24 cellular contexts compared by ENCODE assay signal in genomic region chr4:10889819-10890218, GRCh38.
"Had no signal": no experiment of that assay in that cellular context is flagged by ENCODE, and none has a peak within 500 bp of the region (broad histone marks: within the 10 kb centered on the region; RNA-seq: fewer than 3 reads in every experiment).

No MANE protein-coding gene starts in this region.

- H3K4me3 ChIP-seq: breast epithelium, lung, stomach, suprapubic skin, tibial nerve had no signal

- H3K27me3 Mint-ChIP-seq: activated CD4-positive, alpha-beta memory T cell treated with anti-CD3 and anti-CD28 coated beads for 36 hours had no signal

- H3K9me3 Mint-ChIP-seq: activated CD4-positive, alpha-beta memory T cell treated with anti-CD3 and anti-CD28 coated beads for 36 hours; activated naive CD4-positive, alpha-beta T cell treated with anti-CD3 and anti-CD28 coated beads for 36 hours; activated naive CD8-positive, alpha-beta T cell treated with anti-CD3 and anti-CD28 coated beads, Interleukin-2, amount 10 ng/mL, durations not matched to agents 7 days and 5 days; naive thymus-derived CD4-positive, alpha-beta T cell; neural crest cell; stimulated activated effector memory CD8-positive, alpha-beta T cell treated with anti-CD3 and anti-CD28 coated beads, Interleukin-12 subunit alpha, Interleukin-12 subunit beta, amount 100 ng/mL, for 72 hours had no signal

- H3K27ac Mint-ChIP-seq: activated CD4-positive, alpha-beta memory T cell treated with anti-CD3 and anti-CD28 coated beads for 36 hours; activated naive CD4-positive, alpha-beta T cell treated with anti-CD3 and anti-CD28 coated beads for 36 hours; activated naive CD8-positive, alpha-beta T cell treated with anti-CD3 and anti-CD28 coated beads, Interleukin-2, amount 10 ng/mL, durations not matched to agents 7 days and 5 days; naive thymus-derived CD4-positive, alpha-beta T cell; stimulated activated effector memory CD8-positive, alpha-beta T cell treated with anti-CD3 and anti-CD28 coated beads, Interleukin-12 subunit alpha, Interleukin-12 subunit beta, amount 100 ng/mL, for 72 hours had no signal

- H3K36me3 ChIP-seq: breast epithelium, stomach, suprapubic skin, tibial nerve had no signal

- H3K36me3 Mint-ChIP-seq: activated CD4-positive, alpha-beta memory T cell treated with anti-CD3 and anti-CD28 coated beads for 36 hours; activated naive CD8-positive, alpha-beta T cell treated with anti-CD3 and anti-CD28 coated beads, Interleukin-2, amount 10 ng/mL, durations not matched to agents 7 days and 5 days; naive thymus-derived CD4-positive, alpha-beta T cell; stimulated activated effector memory CD8-positive, alpha-beta T cell treated with anti-CD3 and anti-CD28 coated beads, Interleukin-12 subunit alpha, Interleukin-12 subunit beta, amount 100 ng/mL, for 72 hours had no signal

- H3K27me3 ChIP-seq: breast epithelium, stomach, suprapubic skin, tibial nerve had no signal

- H3K4me3 Mint-ChIP-seq: activated CD4-positive, alpha-beta memory T cell treated with anti-CD3 and anti-CD28 coated beads for 36 hours; activated naive CD4-positive, alpha-beta T cell treated with anti-CD3 and anti-CD28 coated beads for 36 hours; activated naive CD8-positive, alpha-beta T cell treated with anti-CD3 and anti-CD28 coated beads, Interleukin-2, amount 10 ng/mL, durations not matched to agents 7 days and 5 days; central memory CD8-positive, alpha-beta T cell; naive thymus-derived CD4-positive, alpha-beta T cell; neural crest cell; stimulated activated effector memory CD8-positive, alpha-beta T cell treated with anti-CD3 and anti-CD28 coated beads, Interleukin-12 subunit alpha, Interleukin-12 subunit beta, amount 100 ng/mL, for 72 hours had no signal

- ATAC-seq: esophagus mucosa; naive thymus-derived CD4-positive, alpha-beta T cell; sciatic nerve; stimulated activated effector memory CD8-positive, alpha-beta T cell treated with anti-CD3 and anti-CD28 coated beads, Interleukin-12 subunit alpha, Interleukin-12 subunit beta, amount 100 ng/mL, for 72 hours had no signal

- H3K4me1 Mint-ChIP-seq: activated naive CD8-positive, alpha-beta T cell treated with anti-CD3 and anti-CD28 coated beads, Interleukin-2, amount 10 ng/mL, durations not matched to agents 7 days and 5 days; central memory CD8-positive, alpha-beta T cell; stimulated activated effector memory CD8-positive, alpha-beta T cell treated with anti-CD3 and anti-CD28 coated beads, Interleukin-12 subunit alpha, Interleukin-12 subunit beta, amount 100 ng/mL, for 72 hours had no signal

- H3K27ac ChIP-seq: breast epithelium, stomach, suprapubic skin, tibial nerve had no signal

- H3K4me1 ChIP-seq: breast epithelium, stomach, suprapubic skin, tibial nerve had no signal

- H3K9me3 ChIP-seq: breast epithelium, stomach, suprapubic skin, tibial nerve had no signal

- DNase-seq: activated CD4-positive, alpha-beta memory T cell treated with anti-CD3 and anti-CD28 coated beads for 36 hours; activated CD4-positive, alpha-beta T cell treated with anti-CD3 and anti-CD28 coated beads for 48 hours; activated effector memory CD4-positive, alpha-beta T cell treated with Interleukin-2 at 50 U/mL for 16 hours; activated naive CD4-positive, alpha-beta T cell treated with anti-CD3 and anti-CD28 coated beads for 36 hours; activated naive CD8-positive, alpha-beta T cell treated with anti-CD3 and anti-CD28 coated beads, Interleukin-2, amount 10 ng/mL, durations not matched to agents 7 days and 5 days; activated T-cell treated with anti-CD3 and anti-CD28 coated beads, Interleukin-2, amount 50 U/mL, for 48 hours; amniotic stem cell; effector memory CD4-positive, alpha-beta T cell; foreskin melanocyte; kidney; naive thymus-derived CD4-positive, alpha-beta T cell; posterior cingulate gyrus; small intestine; stimulated activated CD4-positive, alpha-beta T cell treated with anti-CD3 and anti-CD28 coated beads, Interleukin-2, amount 100 ng/mL, for 24 hours; stomach had no signal
